1 cellular context compared by ENCODE assay signal in the genomic region with DNA sequence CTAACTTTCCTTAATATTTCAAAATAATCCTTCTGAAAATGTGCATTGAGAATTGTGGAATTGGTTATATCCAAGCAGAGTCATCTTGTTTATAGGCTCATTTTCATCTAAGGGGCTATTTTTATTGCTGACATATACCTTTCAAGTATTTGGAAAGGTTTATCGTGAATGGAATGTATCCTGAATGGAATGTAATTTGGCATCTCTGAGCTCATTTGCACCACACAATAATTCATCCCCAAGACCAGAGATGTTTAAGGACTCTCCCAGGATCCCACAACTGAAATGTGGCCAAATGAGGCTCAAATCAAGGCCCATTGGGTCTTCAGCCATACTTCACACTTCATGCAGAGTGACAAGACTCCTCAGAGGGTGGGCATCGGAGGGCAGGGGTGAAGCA.
TF ChIP-seq lines count a peak whose summit lies in the region.

No MANE protein-coding gene starts in this region.

TF ChIP-seq in HepG2, 621 proteins besides CTCF, POLR2A, EP300 and RAD21:
- TF ChIP-seq, protein P1, sequence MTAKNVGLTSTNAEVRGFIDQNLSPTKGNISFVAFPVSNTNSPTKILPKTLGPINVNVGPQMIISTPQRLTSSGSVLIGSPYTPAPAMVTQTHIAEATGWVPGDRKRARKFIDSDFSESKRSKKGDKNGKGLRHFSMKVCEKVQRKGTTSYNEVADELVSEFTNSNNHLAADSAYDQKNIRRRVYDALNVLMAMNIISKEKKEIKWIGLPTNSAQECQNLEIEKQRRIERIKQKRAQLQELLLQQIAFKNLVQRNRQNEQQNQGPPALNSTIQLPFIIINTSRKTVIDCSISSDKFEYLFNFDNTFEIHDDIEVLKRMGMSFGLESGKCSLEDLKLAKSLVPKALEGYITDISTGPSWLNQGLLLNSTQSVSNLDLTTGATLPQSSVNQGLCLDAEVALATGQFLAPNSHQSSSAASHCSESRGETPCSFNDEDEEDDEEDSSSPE (CRISPR knock-in tag; IDR thresholded peaks at IDR 0.05): no peak
- TF ChIP-seq MAFK (conservative IDR thresholded peaks at IDR 0.05 in 1 of 2, IDR thresholded peaks at IDR 0.05 in 1 of 2; ENCODE audit: low read length in 2 of 2): peak; percentile 20 to 65; a peak in 1 of 4 replicates
- TF ChIP-seq MAFF (IDR thresholded peaks at IDR 0.05; ENCODE audit: low read depth, low read length): peak; percentile 34; the same call in 1 of the 2 replicates
